ENCODE assay signal across 8 cellular contexts in genomic region chr11:107741044-107741823, GRCh38. TPM values are rescaled to one million over a fixed set of nuclear protein-coding genes. Genes with fewer than 3 reads are reported as not detected.
DNase-seq lines count a peak whose midpoint lies in the region; ATAC-seq and TF ChIP-seq lines count a peak whose summit lies in the region.

No MANE protein-coding gene starts in this region.

- H3K27ac ChIP-seq in DND-41 (ENCODE audit: low read length), result no peak overlapping the region
- no peak overlapping the region for H3K27ac ChIP-seq in smooth muscle cell (ENCODE audit: low read depth)

- H3K27me3 ChIP-seq in DND-41 (ENCODE audit: insufficient read depth, low read length, poor library complexity) (peaks cover 6% of the 10 kb centered on the region), smooth muscle cell (ENCODE audit: low read depth) (no peaks in the 10 kb centered on the region)

- no peak overlapping the region for H3K4me2 ChIP-seq in DND-41 (ENCODE audit: insufficient read depth, low read length)
- H3K4me2 ChIP-seq in smooth muscle cell, result no peak overlapping the region

- H3F3A ChIP-seq in smooth muscle cell (ENCODE audit: low read depth), result no peaks in the 10 kb centered on the region

- ATAC-seq in DND-41 (ENCODE audit: insufficient read depth, low read depth) (no peak), GM18861 (IDR thresholded peaks at IDR 0.05; ENCODE audit: unreplicated experiment) (peak; percentile 82), HG02981 (IDR thresholded peaks at IDR 0.05; ENCODE audit: unreplicated experiment) (peak; percentile 93)

- peak; percentile 22 for TF ChIP-seq CTCF in DND-41 (IDR thresholded peaks at IDR 0.05; ENCODE audit: borderline replicate concordance, extremely low read depth, low read length, poor library complexity, severe bottlenecking)
- peak; percentile 49 for TF ChIP-seq CTCF in smooth muscle cell (IDR thresholded peaks at IDR 0.05; ENCODE audit: borderline replicate concordance, insufficient read depth, poor library complexity, severe bottlenecking)

- H3K4me1 ChIP-seq in DND-41 (ENCODE audit: insufficient read depth, low read length) (no peaks in the 10 kb centered on the region), smooth muscle cell (ENCODE audit: low read depth) (no peaks in the 10 kb centered on the region)

- H3K9ac ChIP-seq in DND-41 (ENCODE audit: low read depth, low read length) (no peak overlapping the region), smooth muscle cell (ENCODE audit: low read depth) (no peak overlapping the region)

- H3K79me2 ChIP-seq in DND-41 (ENCODE audit: insufficient read depth, low read length) (no peaks in the 10 kb centered on the region), smooth muscle cell (ENCODE audit: low read depth) (no peaks in the 10 kb centered on the region)

- H4K20me1 ChIP-seq in DND-41 (ENCODE audit: insufficient read depth, low read length) (no peaks in the 10 kb centered on the region), smooth muscle cell (ENCODE audit: low read depth) (no peaks in the 10 kb centered on the region)

- DNase-seq in DND-41, result no peak
- DNase-seq in OCI-M1 (lab: John Stamatoyannopoulos, UW), result peak; percentile 59
- DNase-seq in fibroblast of gingiva (ENCODE audit: low read depth), result peak; percentile 19
- DNase-seq in smooth muscle cell (lab: John Stamatoyannopoulos, UW; ENCODE audit: unreplicated experiment), result no peak
- DNase-seq in NCI-H1105 (lab: John Stamatoyannopoulos, UW), result no peak
- no peak for DNase-seq in GM19240 (ENCODE audit: insufficient read length, low spot score)

- H3K9me3 ChIP-seq in DND-41 (ENCODE audit: insufficient read depth, low read length, severe bottlenecking), result no peaks in the 10 kb centered on the region
- no peaks in the 10 kb centered on the region for H3K9me3 ChIP-seq in smooth muscle cell (replicated peaks; ENCODE audit: low read depth)

- H3K4me3 ChIP-seq in DND-41 (ENCODE audit: low read depth in 1 of 2, low read length in 2 of 2) (no peak overlapping the region), smooth muscle cell (no peak overlapping the region)

- H3K36me3 ChIP-seq in DND-41 (ENCODE audit: insufficient read depth, low read length) (no peaks in the 10 kb centered on the region), smooth muscle cell (ENCODE audit: low read depth) (no peaks in the 10 kb centered on the region)

- H2AFZ ChIP-seq in DND-41 (ENCODE audit: low read depth, low read length), result no peak overlapping the region
- H2AFZ ChIP-seq in smooth muscle cell (ENCODE audit: low read depth), result no peak overlapping the region

- WGBS in smooth muscle cell (ENCODE audit: low lambda C conversion rate), result 51% methylated on average over 7 of the region's 7 CpGs

RNA-seq across cellular contexts. Expression of gene SLN, which starts 29.4 kb away (rescaled TPM):
- not detected in 2 replicates for total RNA-seq in smooth muscle cell
- 0.82 TPM in 1 of 2 replicates, not detected in the other for polyA plus RNA-seq in smooth muscle cell

Comparison
In these comparisons a context has a peak if more than half of its experiments do, and no peak if none do; other contexts are left out.
1. DNase-seq: peak in OCI-M1 (single experiment) and fibroblast of gingiva (single experiment); none in DND-41 (single experiment), smooth muscle cell (single experiment), NCI-H1105 (single experiment) and GM19240 (single experiment).